1 cellular context compared by ENCODE assay signal in the genomic region with DNA sequence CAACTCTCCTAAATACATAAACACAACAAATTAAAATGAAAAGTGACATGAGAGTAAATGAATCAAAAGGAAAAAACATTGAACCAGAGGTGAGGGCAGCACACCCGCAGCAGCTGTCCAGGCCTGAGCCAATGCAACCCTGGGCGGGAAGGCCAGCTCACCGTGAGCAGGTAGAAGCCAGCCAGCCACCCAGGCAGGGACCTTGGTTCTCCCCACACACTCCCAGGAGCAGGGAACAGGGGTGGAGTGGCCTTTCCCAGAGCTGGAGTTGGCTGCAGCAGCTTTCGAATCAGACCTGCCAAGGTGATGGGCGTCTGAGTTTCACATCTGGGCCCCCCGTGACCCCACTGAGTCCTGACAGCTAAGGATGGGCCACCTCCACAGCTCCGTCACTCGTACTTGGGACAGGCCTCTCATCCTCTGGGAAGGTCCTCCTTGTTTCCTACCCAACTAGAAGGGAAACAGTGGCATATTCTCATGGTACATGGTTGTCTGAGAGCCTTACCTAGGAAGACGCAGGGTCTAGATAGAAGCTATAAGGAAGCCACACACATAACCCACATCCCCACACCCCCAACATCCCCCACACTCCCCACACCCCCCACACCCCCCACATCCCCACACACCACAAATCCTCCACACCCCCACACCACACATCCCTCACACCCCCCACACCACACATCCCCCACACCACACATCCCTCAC.
TF ChIP-seq lines count a peak whose summit lies in the region.

No MANE protein-coding gene starts in this region.

TF ChIP-seq in IMR-90, 13 proteins besides CTCF, POLR2A, EP300 and RAD21:
- no peak for TF ChIP-seq RCOR1 (IDR thresholded peaks at IDR 0.05; ENCODE audit: insufficient replicate concordance, low read length)
- no peak for TF ChIP-seq MXI1 (IDR thresholded peaks at IDR 0.05; ENCODE audit: borderline replicate concordance, low read depth, low read length)
- no peak for TF ChIP-seq BHLHE40 (IDR thresholded peaks at IDR 0.05; ENCODE audit: low read depth, low read length)
- no peak for TF ChIP-seq CEBPB (IDR thresholded peaks at IDR 0.05; ENCODE audit: low read depth, low read length)
- TF ChIP-seq ELK1 (IDR thresholded peaks at IDR 0.05; ENCODE audit: borderline replicate concordance, low read depth, low read length) = no peak
